ENCODE assay signal across 19 cellular contexts in genomic region chr19:7052896-7053295, GRCh38. TPM values are rescaled to one million over a fixed set of nuclear protein-coding genes. Genes with fewer than 3 reads are reported as not detected.
"Had no signal": no experiment of that assay in that cellular context is flagged by ENCODE, and none has a peak within 500 bp of the region (broad histone marks: within the 10 kb centered on the region; RNA-seq: fewer than 3 reads in every experiment).

No MANE protein-coding gene starts in this region.

RNA-seq across cellular contexts. Expression of gene MBD3L2, which starts 3.8 kb away (rescaled TPM):
- total RNA-seq: natural killer cell treated with Interleukin-12 subunit alpha and Interleukin-12 subunit beta and Interleukin-15 and Interleukin-18, amount 100 ng/mL, for 72 hours; neural crest cell; omental fat pad; osteocyte; pancreas; posterior vena cava; prostate gland; pulmonary artery endothelial cell; right atrium auricular region; sciatic nerve; smooth muscle cell; spleen; suprapubic skin; testis; transverse colon; upper lobe of right lung; urinary bladder; uterus had no signal
- polyA plus RNA-seq: pancreas, smooth muscle cell, spleen, urinary bladder had no signal

RNA-seq across cellular contexts. Expression of gene MBD3L3, which starts 5.6 kb away (rescaled TPM):
- total RNA-seq: natural killer cell treated with Interleukin-12 subunit alpha and Interleukin-12 subunit beta and Interleukin-15 and Interleukin-18, amount 100 ng/mL, for 72 hours; neural crest cell; omental fat pad; osteocyte; pancreas; posterior vena cava; pulmonary artery endothelial cell; right atrium auricular region; sciatic nerve; smooth muscle cell; spleen; suprapubic skin; transverse colon; upper lobe of right lung; urinary bladder; uterus had no signal
- polyA plus RNA-seq: pancreas, smooth muscle cell, spleen, urinary bladder had no signal

RNA-seq across cellular contexts. Expression of gene MBD3L4, which starts 12.9 kb away (rescaled TPM):
- total RNA-seq: natural killer cell treated with Interleukin-12 subunit alpha and Interleukin-12 subunit beta and Interleukin-15 and Interleukin-18, amount 100 ng/mL, for 72 hours; neural crest cell; omental fat pad; osteocyte; pancreas; posterior vena cava; pulmonary artery endothelial cell; right atrium auricular region; sciatic nerve; smooth muscle cell; spleen; suprapubic skin; testis; transverse colon; upper lobe of right lung; urinary bladder; uterus had no signal
- polyA plus RNA-seq: pancreas, smooth muscle cell, spleen, thymus, urinary bladder had no signal

RNA-seq across cellular contexts. Expression of gene MBD3L5, which starts 22.5 kb away (rescaled TPM):
- total RNA-seq: natural killer cell treated with Interleukin-12 subunit alpha and Interleukin-12 subunit beta and Interleukin-15 and Interleukin-18, amount 100 ng/mL, for 72 hours; neural crest cell; omental fat pad; osteocyte; pancreas; posterior vena cava; prostate gland; pulmonary artery endothelial cell; right atrium auricular region; sciatic nerve; smooth muscle cell; spleen; suprapubic skin; testis; transverse colon; upper lobe of right lung; urinary bladder; uterus had no signal
- polyA plus RNA-seq: pancreas, smooth muscle cell, spleen, urinary bladder had no signal
